8 cellular contexts compared by ENCODE assay signal in genomic region chr20:1803216-1804128, GRCh38.
DNase-seq lines count a peak whose midpoint lies in the region; ATAC-seq and TF ChIP-seq lines count a peak whose summit lies in the region.

No MANE protein-coding gene starts in this region.

- WGBS in testis, 2 donors = 0 to 1% methylated on average over 33 to 76 of the region's 96 CpGs

- peak; percentile 21 for DNase-seq in DND-41
- DNase-seq in T-cell = peak in 17 of 34 experiments; percentile 5 to 56 (median 14)
- DNase-seq in effector memory CD8-positive, alpha-beta T cell = no peak
- DNase-seq in memory B cell (ENCODE audit: low spot score in 2 of 2) = peak; percentile 82 to 83
- DNase-seq in testis = peak; percentile 60
- DNase-seq in NCI-H1092 treated with DMSO at 0.1 percent for 48 hours (lab: John Stamatoyannopoulos, UW) = no peak

- H3K27ac Mint-ChIP-seq in T-cell (no peak overlapping the region), memory B cell (peak overlapping the region; percentile 90)
- no peak overlapping the region for H3K27ac Mint-ChIP-seq in effector memory CD8-positive, alpha-beta T cell

- no peak overlapping the region for H3K9ac ChIP-seq in DND-41 (ENCODE audit: low read depth, low read length)

- H3K36me3 Mint-ChIP-seq in T-cell (no peaks in the 10 kb centered on the region), memory B cell (no peaks in the 10 kb centered on the region)
- no peaks in the 10 kb centered on the region for H3K36me3 Mint-ChIP-seq in effector memory CD8-positive, alpha-beta T cell (ENCODE audit: insufficient read depth)

- no peak for TF ChIP-seq POLR2A in testis (IDR thresholded peaks at IDR 0.05)

- H3K36me3 ChIP-seq in DND-41 (ENCODE audit: insufficient read depth, low read length) (no peaks in the 10 kb centered on the region), testis (ENCODE audit: low read depth, missing control alignments) (no peaks in the 10 kb centered on the region)

- ATAC-seq in DND-41 (ENCODE audit: insufficient read depth, low read depth) = 0 out of 3 replicates have a peak, but pooled peaks have one; percentile 16
- peak; percentile 48 for ATAC-seq in HG02759 (IDR thresholded peaks at IDR 0.05; ENCODE audit: unreplicated experiment)
- peak; percentile 40 to 63 (median 54) for ATAC-seq in T-cell (replicated peaks in 1 of 4)
- ATAC-seq in effector memory CD8-positive, alpha-beta T cell (replicated peaks) = peak; percentile 66
- ATAC-seq in memory B cell (ENCODE audit: low read depth) = peak; percentile 85
- no peak for ATAC-seq in GM18909 (IDR thresholded peaks at IDR 0.05; ENCODE audit: poor library complexity, unreplicated experiment)

- H3K4me3 ChIP-seq in DND-41 (ENCODE audit: low read depth in 1 of 2, low read length in 2 of 2) (no peak overlapping the region), testis (peak overlapping the region; percentile 58 to 59)

- H3K27ac ChIP-seq in DND-41 (ENCODE audit: low read length) (no peak overlapping the region), testis (peak overlapping the region in 1 of 2 donors; percentile 72)

- TF ChIP-seq CTCF in DND-41 (IDR thresholded peaks at IDR 0.05; ENCODE audit: borderline replicate concordance, extremely low read depth, low read length, poor library complexity, severe bottlenecking) (no peak), testis (IDR thresholded peaks at IDR 0.05) (no peak)

- peak overlapping the region; percentile 28 to 75 (median 35) for H3K4me3 Mint-ChIP-seq in T-cell
- peak overlapping the region in 1 of 2 donors; percentile 26 for H3K4me3 Mint-ChIP-seq in effector memory CD8-positive, alpha-beta T cell
- H3K4me3 Mint-ChIP-seq in memory B cell = peak overlapping the region; percentile 84

- H3K9me3 ChIP-seq in DND-41 (ENCODE audit: insufficient read depth, low read length, severe bottlenecking) (no peaks in the 10 kb centered on the region), testis (no peaks in the 10 kb centered on the region)

- peaks cover 16% of the 10 kb centered on the region for H4K20me1 ChIP-seq in DND-41 (ENCODE audit: insufficient read depth, low read length)

- H3K9me3 Mint-ChIP-seq in T-cell = no peaks in the 10 kb centered on the region
- H3K9me3 Mint-ChIP-seq in effector memory CD8-positive, alpha-beta T cell = no peaks in the 10 kb centered on the region
- no peaks in the 10 kb centered on the region for H3K9me3 Mint-ChIP-seq in memory B cell

- H3K27me3 ChIP-seq in DND-41 (ENCODE audit: insufficient read depth, low read length, poor library complexity) = peaks cover 64% of the 10 kb centered on the region
- H3K27me3 ChIP-seq in testis = no peaks in the 10 kb centered on the region

- H3K27me3 Mint-ChIP-seq in T-cell (peaks cover 56 to 60% of the 10 kb centered on the region in 2 donors), memory B cell (no peaks in the 10 kb centered on the region)
- H3K27me3 Mint-ChIP-seq in effector memory CD8-positive, alpha-beta T cell = peaks cover 60 to 93% of the 10 kb centered on the region in 2 donors

- peaks cover 14% of the 10 kb centered on the region; the same call in 1 of the 2 replicates for H3K4me1 ChIP-seq in DND-41 (ENCODE audit: insufficient read depth, low read length)
- H3K4me1 ChIP-seq in testis = no peaks in the 10 kb centered on the region

- H3K4me1 Mint-ChIP-seq in T-cell (peaks cover 13 to 18% (median 17%) of the 10 kb centered on the region in 3 donors), memory B cell (peaks cover 24% of the 10 kb centered on the region)
- peaks cover 4 to 5% of the 10 kb centered on the region in 2 donors for H3K4me1 Mint-ChIP-seq in effector memory CD8-positive, alpha-beta T cell (ENCODE audit: low read depth in 2 of 2)

- H2AFZ ChIP-seq in DND-41 (ENCODE audit: low read depth, low read length) = no peak overlapping the region

- H3K4me2 ChIP-seq in DND-41 (ENCODE audit: insufficient read depth, low read length) = peak overlapping the region; percentile 36

- POLR2A ChIA-PET in T-cell (lab: Charles Lee) = no interaction called here

- CTCF ChIA-PET in T-cell (lab: Charles Lee) = no interaction called here

- intact Hi-C loops in testis (cut with DNase I; ENCODE audit: low total_unique reads) = no loop called here

- H3K79me2 ChIP-seq in DND-41 (ENCODE audit: insufficient read depth, low read length) = no peaks in the 10 kb centered on the region

Comparison
In these comparisons a context has a peak if more than half of its experiments do, and no peak if none do; other contexts are left out.
1. DNase-seq: peak in DND-41 (single experiment), memory B cell (2 of 2) and testis (single experiment); none in effector memory CD8-positive, alpha-beta T cell (0 of 3) and NCI-H1092 treated with DMSO at 0.1 percent for 48 hours (single experiment).
2. H3K4me3 ChIP-seq: peak in testis (2 of 2); none in DND-41 (0 of 2).